ENCODE assay signal across 28 cellular contexts in the genomic region with DNA sequence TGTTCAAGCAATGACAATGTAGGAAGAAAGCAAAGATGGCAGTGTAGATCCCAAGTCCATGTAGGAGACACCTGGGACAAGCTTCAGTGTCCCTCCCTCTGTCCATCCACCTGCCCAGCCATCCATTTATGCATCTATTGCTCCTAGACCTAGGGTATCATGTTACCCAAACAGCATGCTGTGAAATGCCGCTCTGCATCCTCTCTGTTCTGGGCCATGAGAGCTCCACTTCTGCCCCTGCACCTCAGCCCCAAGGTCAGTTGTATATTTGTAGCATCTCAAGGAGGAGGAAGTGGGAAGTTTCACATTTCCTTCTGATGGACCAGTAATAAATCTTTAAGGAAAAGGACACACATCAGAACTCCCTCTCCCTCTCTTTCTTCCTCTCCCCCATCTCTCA. TPM values are rescaled to one million over a fixed set of nuclear protein-coding genes. Genes with fewer than 3 reads are reported as not detected.
"Had no signal": no experiment of that assay in that cellular context is flagged by ENCODE, and none has a peak within 500 bp of the region (broad histone marks: within the 10 kb centered on the region; RNA-seq: fewer than 3 reads in every experiment).

No MANE protein-coding gene starts in this region.

- H3K27ac ChIP-seq: ascending aorta, body of pancreas, SK-N-MC had no signal

- H3K27me3 Mint-ChIP-seq: activated CD4-positive, alpha-beta memory T cell treated with anti-CD3 and anti-CD28 coated beads for 36 hours; activated naive CD8-positive, alpha-beta T cell treated with anti-CD3 and anti-CD28 coated beads, Interleukin-2, amount 50 U/mL, for 24 hours; activated T-helper 17 cell treated with anti-CD3 and anti-CD28 coated beads, Interleukin-2, amount 50 U/mL, for 72 hours; central memory CD8-positive, alpha-beta T cell; T-cell had no signal

- H3K9me3 Mint-ChIP-seq: activated CD4-positive, alpha-beta memory T cell treated with anti-CD3 and anti-CD28 coated beads for 36 hours; activated naive CD8-positive, alpha-beta T cell treated with anti-CD3 and anti-CD28 coated beads, Interleukin-2, amount 50 U/mL, for 24 hours; activated T-helper 17 cell treated with anti-CD3 and anti-CD28 coated beads, Interleukin-2, amount 50 U/mL, for 72 hours; central memory CD8-positive, alpha-beta T cell; T-cell had no signal

- H3K4me1 Mint-ChIP-seq: activated CD4-positive, alpha-beta T cell treated with anti-CD3 and anti-CD28 coated beads, Interleukin-2, amount 10 ng/mL, durations not matched to agents 7 days and 5 days; activated naive CD8-positive, alpha-beta T cell treated with anti-CD3 and anti-CD28 coated beads, Interleukin-2, amount 50 U/mL, for 24 hours had no signal

- H3K4me3 ChIP-seq: ascending aorta, body of pancreas, SK-N-MC had no signal

- H3K27me3 ChIP-seq: ascending aorta, body of pancreas had no signal

- H3K4me3 Mint-ChIP-seq: activated CD4-positive, alpha-beta memory T cell treated with anti-CD3 and anti-CD28 coated beads for 36 hours; activated CD4-positive, alpha-beta T cell treated with anti-CD3 and anti-CD28 coated beads, Interleukin-2, amount 10 ng/mL, durations not matched to agents 7 days and 5 days; activated naive CD8-positive, alpha-beta T cell treated with anti-CD3 and anti-CD28 coated beads, Interleukin-2, amount 50 U/mL, for 24 hours; activated T-helper 17 cell treated with anti-CD3 and anti-CD28 coated beads, Interleukin-2, amount 50 U/mL, for 72 hours; central memory CD8-positive, alpha-beta T cell; T-cell had no signal

- H3K27ac Mint-ChIP-seq: activated CD4-positive, alpha-beta memory T cell treated with anti-CD3 and anti-CD28 coated beads for 36 hours; activated CD4-positive, alpha-beta T cell treated with anti-CD3 and anti-CD28 coated beads, Interleukin-2, amount 10 ng/mL, durations not matched to agents 7 days and 5 days; activated naive CD4-positive, alpha-beta T cell treated with anti-CD3 and anti-CD28 coated beads, Interleukin-2, amount 50 U/mL, for 72 hours; activated naive CD8-positive, alpha-beta T cell treated with anti-CD3 and anti-CD28 coated beads, Interleukin-2, amount 50 U/mL, for 24 hours; activated T-helper 17 cell treated with anti-CD3 and anti-CD28 coated beads, Interleukin-2, amount 50 U/mL, for 72 hours had no signal

- ATAC-seq: activated naive CD4-positive, alpha-beta T cell treated with anti-CD3 and anti-CD28 coated beads, Interleukin-2, amount 50 U/mL, for 72 hours; activated naive CD8-positive, alpha-beta T cell treated with anti-CD3 and anti-CD28 coated beads, Interleukin-2, amount 50 U/mL, for 24 hours; activated T-helper 17 cell treated with anti-CD3 and anti-CD28 coated beads, Interleukin-2, amount 50 U/mL, for 72 hours; body of pancreas; T-cell had no signal

- H3K4me1 ChIP-seq: ascending aorta, body of pancreas had no signal

- DNase-seq: activated CD4-positive, alpha-beta memory T cell treated with anti-CD3 and anti-CD28 coated beads for 36 hours; activated CD4-positive, alpha-beta T cell treated with anti-CD3 and anti-CD28 coated beads, Interleukin-2, amount 10 ng/mL, durations not matched to agents 7 days and 5 days; activated CD4-positive, CD25-positive, alpha-beta regulatory T cell; activated CD8-positive, alpha-beta memory T cell treated with anti-CD3 and anti-CD28 coated beads for 24 hours; activated naive CD8-positive, alpha-beta T cell treated with anti-CD3 and anti-CD28 coated beads, Interleukin-2, amount 50 U/mL, for 24 hours; activated T-cell treated with anti-CD3 and anti-CD28 coated beads for 4 hours; activated T-cell treated with anti-CD3 and anti-CD28 coated beads, Interleukin-2, amount 50 U/mL, for 48 hours; amniotic stem cell; body of pancreas; Karpas-422; MM.1S; NCI-H1105 treated with DMSO at 0.1 percent for 48 hours; NCI-H1436 treated with DMSO at 0.1 percent for 48 hours; NCI-H1930; NCI-H2107; NCI-H510A treated with DMSO at 0.1 percent for 48 hours; NCI-H82; T-cell; T-helper 2 cell; T1000 had no signal

- H3K36me3 Mint-ChIP-seq: activated CD4-positive, alpha-beta memory T cell treated with anti-CD3 and anti-CD28 coated beads for 36 hours; activated naive CD4-positive, alpha-beta T cell treated with anti-CD3 and anti-CD28 coated beads, Interleukin-2, amount 50 U/mL, for 72 hours; T-cell had no signal

- H3K36me3 ChIP-seq: ascending aorta had no signal

RNA-seq across cellular contexts. Expression of gene TSPEAR, which starts 27.9 kb away (rescaled TPM):
- total RNA-seq: activated CD4-positive, alpha-beta memory T cell treated with anti-CD3 and anti-CD28 coated beads for 36 hours; activated CD4-positive, alpha-beta T cell treated with anti-CD3 and anti-CD28 coated beads, Interleukin-2, amount 10 ng/mL, durations not matched to agents 7 days and 5 days; activated naive CD4-positive, alpha-beta T cell treated with anti-CD3 and anti-CD28 coated beads, Interleukin-2, amount 50 U/mL, for 72 hours; ascending aorta; bronchial epithelial cell; OCI-LY7; RPMI7951; T-cell had no signal

RNA-seq across cellular contexts. Expression of gene KRTAP10-12, which starts 42.3 kb away (rescaled TPM):
- total RNA-seq: activated CD4-positive, alpha-beta memory T cell treated with anti-CD3 and anti-CD28 coated beads for 36 hours; activated CD4-positive, alpha-beta T cell treated with anti-CD3 and anti-CD28 coated beads, Interleukin-2, amount 10 ng/mL, durations not matched to agents 7 days and 5 days; activated naive CD4-positive, alpha-beta T cell treated with anti-CD3 and anti-CD28 coated beads, Interleukin-2, amount 50 U/mL, for 72 hours; activated T-helper 17 cell treated with anti-CD3 and anti-CD28 coated beads, Interleukin-2, amount 50 U/mL, for 72 hours; ascending aorta; body of pancreas; bronchial epithelial cell; OCI-LY7; RPMI7951; T-cell had no signal

RNA-seq across cellular contexts. Expression of gene KRTAP12-1, which starts 57.4 kb away (rescaled TPM):
- total RNA-seq: activated CD4-positive, alpha-beta memory T cell treated with anti-CD3 and anti-CD28 coated beads for 36 hours; activated CD4-positive, alpha-beta T cell treated with anti-CD3 and anti-CD28 coated beads, Interleukin-2, amount 10 ng/mL, durations not matched to agents 7 days and 5 days; activated naive CD4-positive, alpha-beta T cell treated with anti-CD3 and anti-CD28 coated beads, Interleukin-2, amount 50 U/mL, for 72 hours; activated T-helper 17 cell treated with anti-CD3 and anti-CD28 coated beads, Interleukin-2, amount 50 U/mL, for 72 hours; ascending aorta; body of pancreas; bronchial epithelial cell; OCI-LY7; RPMI7951; T-cell had no signal
